In genomic region chr6:105014954-105015353, GRCh38 we compare ENCODE assay signal across 15 cellular contexts. TPM values are rescaled to one million over a fixed set of nuclear protein-coding genes. Genes with fewer than 3 reads are reported as not detected.
"Had no signal": no experiment of that assay in that cellular context is flagged by ENCODE, and none has a peak within 500 bp of the region (broad histone marks: within the 10 kb centered on the region; RNA-seq: fewer than 3 reads in every experiment).

No MANE protein-coding gene starts in this region.

- H3K4me3 Mint-ChIP-seq: activated CD8-positive, alpha-beta T cell treated with anti-CD3 and anti-CD28 coated beads for 36 hours; activated naive CD8-positive, alpha-beta T cell treated with anti-CD3 and anti-CD28 coated beads, Interleukin-2, amount 10 ng/mL, durations not matched to agents 7 days and 5 days; memory B cell; neural crest cell; T-cell had no signal

- ATAC-seq: activated CD8-positive, alpha-beta T cell treated with anti-CD3 and anti-CD28 coated beads for 36 hours; heart right ventricle; pancreas; T-cell had no signal

- H3K4me3 ChIP-seq: colonic mucosa, heart right ventricle, left lung, pancreas had no signal

- H3K4me1 Mint-ChIP-seq: activated naive CD8-positive, alpha-beta T cell treated with anti-CD3 and anti-CD28 coated beads, Interleukin-2, amount 10 ng/mL, durations not matched to agents 7 days and 5 days; memory B cell; T-cell had no signal

- H3K4me1 ChIP-seq: colonic mucosa, heart right ventricle, left lung, pancreas had no signal

- H3K27ac ChIP-seq: colonic mucosa, heart right ventricle, left lung, pancreas, VCaP had no signal

- H3K9me3 ChIP-seq: colonic mucosa, heart right ventricle, left lung, pancreas had no signal

- H3K27me3 Mint-ChIP-seq: memory B cell had no signal

- H3K36me3 ChIP-seq: colonic mucosa, heart right ventricle, left lung, pancreas had no signal

- H3K27ac Mint-ChIP-seq: activated CD8-positive, alpha-beta T cell treated with anti-CD3 and anti-CD28 coated beads for 36 hours; activated naive CD8-positive, alpha-beta T cell treated with anti-CD3 and anti-CD28 coated beads, Interleukin-2, amount 10 ng/mL, durations not matched to agents 7 days and 5 days; memory B cell; T-cell had no signal

- H3K27me3 ChIP-seq: colonic mucosa, heart right ventricle, left lung, pancreas had no signal

- H3K36me3 Mint-ChIP-seq: activated naive CD8-positive, alpha-beta T cell treated with anti-CD3 and anti-CD28 coated beads, Interleukin-2, amount 10 ng/mL, durations not matched to agents 7 days and 5 days; memory B cell; T-cell had no signal

- DNase-seq: activated CD4-positive, alpha-beta T cell treated with anti-CD3 and anti-CD28 coated beads for 4 hours; activated CD8-positive, alpha-beta memory T cell treated with anti-CD3 and anti-CD28 coated beads, Interleukin-2, amount 50 U/mL, for 4 hours; activated CD8-positive, alpha-beta T cell treated with anti-CD3 and anti-CD28 coated beads for 36 hours; activated naive CD8-positive, alpha-beta T cell treated with anti-CD3 and anti-CD28 coated beads, Interleukin-2, amount 10 ng/mL, durations not matched to agents 7 days and 5 days; colonic mucosa; heart right ventricle; islet precursor cell; left lung; pancreas; T-cell had no signal

RNA-seq across cellular contexts. Expression of gene LIN28B, which starts 58.0 kb away (rescaled TPM):
- total RNA-seq: activated CD8-positive, alpha-beta T cell treated with anti-CD3 and anti-CD28 coated beads for 36 hours; activated naive CD8-positive, alpha-beta T cell treated with anti-CD3 and anti-CD28 coated beads, Interleukin-2, amount 10 ng/mL, durations not matched to agents 7 days and 5 days; cardiac septum; endothelial cell of umbilical vein; heart right ventricle; left lung had no signal
- polyA plus RNA-seq: endothelial cell of umbilical vein, heart right ventricle, pancreas had no signal
